Comparison of ENCODE assay signal across 22 cellular contexts in genomic region chr14:50797250-50798047, GRCh38. TPM values are rescaled to one million over a fixed set of nuclear protein-coding genes. Genes with fewer than 3 reads are reported as not detected.
A peak's percentile ranks its signal among the peaks of the same experiment; 100 is the strongest.
DNase-seq lines count a peak whose midpoint lies in the region; ATAC-seq, FAIRE-seq and TF ChIP-seq lines count a peak whose summit lies in the region.
"Had no signal": no experiment of that assay in that cellular context is flagged by ENCODE, and none has a peak within 500 bp of the region (broad histone marks: within the 10 kb centered on the region; RNA-seq: fewer than 3 reads in every experiment).

No MANE protein-coding gene starts in this region.

- H2AFZ ChIP-seq in astrocyte (ENCODE audit: low read depth, low read length): no peak overlapping the region

- peaks cover 28% of the 10 kb centered on the region for H3K4me1 ChIP-seq in astrocyte (ENCODE audit: insufficient read depth, low read length)
- H3K4me1 ChIP-seq in endodermal cell (ENCODE audit: control insufficient read depth, insufficient read depth, low read length): no peaks in the 10 kb centered on the region
- H3K4me1 ChIP-seq: body of pancreas had no signal

- H3K4me2 ChIP-seq in astrocyte (ENCODE audit: low read length): no peak overlapping the region

- H3K27me3 ChIP-seq in astrocyte (ENCODE audit: insufficient read depth, low read length): no peaks in the 10 kb centered on the region
- peaks cover 4% of the 10 kb centered on the region for H3K27me3 ChIP-seq in endodermal cell (ENCODE audit: control insufficient read depth, insufficient read depth, low read length, poor library complexity, severe bottlenecking)
- H3K27me3 ChIP-seq: body of pancreas had no signal

- H3K9me3 ChIP-seq in astrocyte (ENCODE audit: insufficient read depth, low read depth, low read length) (no peaks in the 10 kb centered on the region), endodermal cell (ENCODE audit: control insufficient read depth, low read length) (no peaks in the 10 kb centered on the region)
- H3K9me3 ChIP-seq: body of pancreas had no signal

- no peaks in the 10 kb centered on the region for H3K36me3 ChIP-seq in astrocyte (ENCODE audit: insufficient read depth, low read length)
- H3K36me3 ChIP-seq in endodermal cell (ENCODE audit: control insufficient read depth, insufficient read depth, low read length): no peaks in the 10 kb centered on the region

- H3K27me3 Mint-ChIP-seq in astrocyte (ENCODE audit: low read depth, unreplicated experiment): no peaks in the 10 kb centered on the region
- no peaks in the 10 kb centered on the region for H3K27me3 Mint-ChIP-seq in stimulated activated naive B cell treated with anti-CD40 and anti-IgM and Interleukin-4, amounts not matched to agents 10 μg/mL and 1 μg/mL and 100 μg/mL, for 72 hours
- H3K27me3 Mint-ChIP-seq in endodermal cell (ENCODE audit: insufficient read depth): peaks cover 48% of the 10 kb centered on the region
- H3K27me3 Mint-ChIP-seq: activated CD4-positive, alpha-beta memory T cell treated with anti-CD3 and anti-CD28 coated beads, Interleukin-2, amount 10 ng/mL, durations not matched to agents 7 days and 5 days; activated T-cell treated with anti-CD3 and anti-CD28 coated beads, Interleukin-2, amount 50 U/mL, for 24 hours had no signal

- WGBS in endodermal cell (ENCODE audit: insufficient coverage in 1 of 2, insufficient read length in 1 of 2), 2 experiments: 77% methylated on average over 4 to 5 of the region's 6 CpGs

- peak; percentile 55 for DNase-seq in EH (ENCODE audit: low read depth)
- peak; percentile 42 for DNase-seq in astrocyte (ENCODE audit: low read depth)
- peak; percentile 64 for DNase-seq in kidney tubule cell (ENCODE audit: low spot score)
- DNase-seq in stimulated activated naive B cell treated with anti-CD40 and anti-IgM and Interleukin-4, amounts not matched to agents 10 μg/mL and 1 μg/mL and 100 μg/mL, for 72 hours: no peak
- DNase-seq in activated effector memory CD4-positive, alpha-beta T cell treated with Interleukin-2 at 50 U/mL for 16 hours: no peak
- no peak for DNase-seq in endodermal cell
- DNase-seq: activated CD4-positive, alpha-beta memory T cell treated with anti-CD3 and anti-CD28 coated beads, Interleukin-2, amount 10 ng/mL, durations not matched to agents 7 days and 5 days; activated T-cell treated with anti-CD3 and anti-CD28 coated beads, Interleukin-2, amount 50 U/mL, for 24 hours; body of pancreas; cortex of kidney; DMS153; midbrain; NCI-H1694 treated with DMSO at 0.1 percent for 48 hours; SHP77 treated with DMSO at 0.1 percent for 48 hours; WERI-Rb-1 had no signal

- H3K27ac ChIP-seq in astrocyte (ENCODE audit: low read depth, low read length) (no peak overlapping the region), endodermal cell (ENCODE audit: low read depth, low read length) (no peak overlapping the region)
- H3K27ac ChIP-seq: body of pancreas, epithelial cell of prostate, WERI-Rb-1 had no signal

- H3K4me3 Mint-ChIP-seq in astrocyte (ENCODE audit: unreplicated experiment): no peak overlapping the region
- peak overlapping the region; percentile 49 to 59 for H3K4me3 Mint-ChIP-seq in stimulated activated naive B cell treated with anti-CD40 and anti-IgM and Interleukin-4, amounts not matched to agents 10 μg/mL and 1 μg/mL and 100 μg/mL, for 72 hours
- H3K4me3 Mint-ChIP-seq in endodermal cell: no peak overlapping the region
- H3K4me3 Mint-ChIP-seq: activated CD4-positive, alpha-beta memory T cell treated with anti-CD3 and anti-CD28 coated beads, Interleukin-2, amount 10 ng/mL, durations not matched to agents 7 days and 5 days; activated T-cell treated with anti-CD3 and anti-CD28 coated beads, Interleukin-2, amount 50 U/mL, for 24 hours; T-helper 1 cell treated with Interleukin-12 subunit alpha and Interleukin-12 subunit beta and Interleukin-4 antibody, amounts not matched to agents 30 μg/mL and 1 μg/mL, for 36 hours had no signal

- H3K9me3 Mint-ChIP-seq in astrocyte (ENCODE audit: unreplicated experiment) (no peaks in the 10 kb centered on the region), endodermal cell (no peaks in the 10 kb centered on the region)
- no peaks in the 10 kb centered on the region for H3K9me3 Mint-ChIP-seq in stimulated activated naive B cell treated with anti-CD40 and anti-IgM and Interleukin-4, amounts not matched to agents 10 μg/mL and 1 μg/mL and 100 μg/mL, for 72 hours
- H3K9me3 Mint-ChIP-seq: activated CD4-positive, alpha-beta memory T cell treated with anti-CD3 and anti-CD28 coated beads, Interleukin-2, amount 10 ng/mL, durations not matched to agents 7 days and 5 days; activated naive CD4-positive, alpha-beta T cell treated with anti-CD3 and anti-CD28 coated beads, Interleukin-2, amount 50 U/mL, for 72 hours; activated T-cell treated with anti-CD3 and anti-CD28 coated beads, Interleukin-2, amount 50 U/mL, for 24 hours; T-helper 1 cell treated with Interleukin-12 subunit alpha and Interleukin-12 subunit beta and Interleukin-4 antibody, amounts not matched to agents 30 μg/mL and 1 μg/mL, for 36 hours had no signal

- no peak for ATAC-seq in stimulated activated naive B cell treated with anti-CD40 and anti-IgM and Interleukin-4, amounts not matched to agents 10 μg/mL and 1 μg/mL and 100 μg/mL, for 72 hours (replicated peaks)
- no peak for ATAC-seq in HG03520 (IDR thresholded peaks at IDR 0.05; ENCODE audit: unreplicated experiment)
- ATAC-seq: activated naive CD4-positive, alpha-beta T cell treated with anti-CD3 and anti-CD28 coated beads, Interleukin-2, amount 50 U/mL, for 72 hours; body of pancreas; sciatic nerve had no signal

- H3K4me1 Mint-ChIP-seq in astrocyte (ENCODE audit: low read depth, unreplicated experiment) (peaks cover 22% of the 10 kb centered on the region), endodermal cell (peaks cover 20% of the 10 kb centered on the region)
- peaks cover 48 to 68% of the 10 kb centered on the region in 2 donors for H3K4me1 Mint-ChIP-seq in stimulated activated naive B cell treated with anti-CD40 and anti-IgM and Interleukin-4, amounts not matched to agents 10 μg/mL and 1 μg/mL and 100 μg/mL, for 72 hours

- H3K27ac Mint-ChIP-seq in astrocyte (ENCODE audit: unreplicated experiment): peak overlapping the region; percentile 77
- peak overlapping the region; percentile 90 for H3K27ac Mint-ChIP-seq in stimulated activated naive B cell treated with anti-CD40 and anti-IgM and Interleukin-4, amounts not matched to agents 10 μg/mL and 1 μg/mL and 100 μg/mL, for 72 hours
- H3K27ac Mint-ChIP-seq in endodermal cell: no peak overlapping the region
- H3K27ac Mint-ChIP-seq: activated CD4-positive, alpha-beta memory T cell treated with anti-CD3 and anti-CD28 coated beads, Interleukin-2, amount 10 ng/mL, durations not matched to agents 7 days and 5 days; activated naive CD4-positive, alpha-beta T cell treated with anti-CD3 and anti-CD28 coated beads, Interleukin-2, amount 50 U/mL, for 72 hours; activated T-cell treated with anti-CD3 and anti-CD28 coated beads, Interleukin-2, amount 50 U/mL, for 24 hours had no signal

- FAIRE-seq in astrocyte (lab: Jason Lieb, UNC): no peak
- FAIRE-seq: frontal cortex, urothelium cell line had no signal

- H4K20me1 ChIP-seq in astrocyte (ENCODE audit: insufficient read depth, low read length): peaks cover 11% of the 10 kb centered on the region

- H3K36me3 Mint-ChIP-seq in astrocyte (ENCODE audit: low read depth, unreplicated experiment): peaks cover 4% of the 10 kb centered on the region
- H3K36me3 Mint-ChIP-seq in stimulated activated naive B cell treated with anti-CD40 and anti-IgM and Interleukin-4, amounts not matched to agents 10 μg/mL and 1 μg/mL and 100 μg/mL, for 72 hours: peaks cover 53 to 72% of the 10 kb centered on the region in 2 donors
- H3K36me3 Mint-ChIP-seq in endodermal cell (ENCODE audit: low read depth): no peaks in the 10 kb centered on the region
- H3K36me3 Mint-ChIP-seq: activated naive CD4-positive, alpha-beta T cell treated with anti-CD3 and anti-CD28 coated beads, Interleukin-2, amount 50 U/mL, for 72 hours had no signal

- H3K79me2 ChIP-seq in astrocyte (ENCODE audit: insufficient read depth, low read length): peaks cover 11% of the 10 kb centered on the region

- H3K4me3 ChIP-seq in astrocyte (ENCODE audit: insufficient read depth, low read depth, low read length) (no peak overlapping the region), endodermal cell (ENCODE audit: low read length) (no peak overlapping the region)
- H3K4me3 ChIP-seq: body of pancreas had no signal

- no peak for TF ChIP-seq CTCF in astrocyte (IDR thresholded peaks at IDR 0.05; ENCODE audit: insufficient read depth, low read depth, low read length)
- TF ChIP-seq CTCF in endodermal cell (conservative IDR thresholded peaks at IDR 0.05): no peak

- no peak overlapping the region for H3K9ac ChIP-seq in astrocyte (ENCODE audit: low read length)
- H3K9ac ChIP-seq in endodermal cell (ENCODE audit: extremely low read depth, low read length, poor library complexity, severe bottlenecking): no peak overlapping the region

RNA-seq across cellular contexts. Expression of gene NIN, which starts 33.5 kb away (rescaled TPM):
- total RNA-seq in astrocyte (38.2 and 45.4 TPM in 2 replicates), endodermal cell (1 to 10 TPM; 3.3 to 4.1 TPM)
- 26.9 TPM for polyA plus RNA-seq in endodermal cell (2013, experiment 1 of 2)
- polyA plus RNA-seq in endodermal cell (2013, experiment 2 of 2): 28.3 TPM

Comparison
In these comparisons a context has a peak if more than half of its experiments do, and no peak if none do; other contexts are left out.
1. DNase-seq: peak in EH (single experiment), astrocyte (single experiment) and kidney tubule cell (single experiment); none in stimulated activated naive B cell treated with anti-CD40 and anti-IgM and Interleukin-4, amounts not matched to agents 10 μg/mL and 1 μg/mL and 100 μg/mL, for 72 hours (single experiment), activated effector memory CD4-positive, alpha-beta T cell treated with Interleukin-2 at 50 U/mL for 16 hours (single experiment) and endodermal cell (single experiment).
2. H3K4me3 Mint-ChIP-seq: peak in stimulated activated naive B cell treated with anti-CD40 and anti-IgM and Interleukin-4, amounts not matched to agents 10 μg/mL and 1 μg/mL and 100 μg/mL, for 72 hours (2 of 2); none in astrocyte (single experiment) and endodermal cell (single experiment).